Comparison of ENCODE assay signal across 8 cellular contexts in the genomic region with DNA sequence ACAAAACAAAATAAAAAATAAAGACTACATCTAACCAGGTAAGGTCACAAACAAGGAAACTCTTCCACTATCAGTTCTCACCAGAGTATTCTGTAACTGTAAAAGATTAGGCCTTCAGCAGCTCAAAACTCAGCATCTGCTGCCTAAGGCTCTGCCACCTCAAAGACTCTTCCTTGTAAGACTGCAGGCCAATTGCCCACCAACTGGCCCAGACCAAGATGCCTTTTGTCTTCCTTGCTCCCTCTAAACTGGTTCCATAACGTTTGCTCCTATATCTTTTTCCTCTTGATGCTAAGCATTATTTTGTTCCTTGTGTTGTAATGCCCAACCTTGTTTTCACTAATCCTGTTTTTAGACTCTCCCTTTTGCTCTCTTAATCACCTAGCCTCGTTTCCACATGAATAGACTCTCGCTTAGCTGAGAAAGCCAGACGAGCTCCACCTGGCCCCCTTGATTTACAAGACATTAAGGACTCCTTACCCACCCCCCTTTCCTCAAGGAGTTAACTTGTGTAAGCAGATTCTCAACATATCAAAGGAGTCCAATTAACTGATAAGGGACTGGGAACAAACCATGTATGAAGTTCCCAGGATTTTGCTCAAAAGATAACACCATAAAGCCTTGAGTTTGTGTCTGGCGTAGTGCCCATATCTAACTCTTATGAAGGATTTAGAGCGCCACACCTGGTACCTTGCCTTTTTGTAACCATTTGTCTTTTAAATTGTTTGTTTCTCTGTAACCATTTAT. TPM values are rescaled to one million over a fixed set of nuclear protein-coding genes. Genes with fewer than 3 reads are reported as not detected.
DNase-seq lines count a peak whose midpoint lies in the region; ATAC-seq and TF ChIP-seq lines count a peak whose summit lies in the region.

No MANE protein-coding gene starts in this region.

- H3K4me1 ChIP-seq in DND-41 (ENCODE audit: insufficient read depth, low read length) (peaks cover 40% of the 10 kb centered on the region), endocrine pancreas (ENCODE audit: control insufficient read depth, insufficient read depth, low read length) (no peaks in the 10 kb centered on the region)

- intact Hi-C loops in Calu3 (cut with micrococcal nuclease; ENCODE audit: unreplicated experiment) = no loop called here

- no peak overlapping the region for H3K27ac Mint-ChIP-seq in Calu3 (ENCODE audit: unreplicated experiment)

- BruUV-seq in Calu3 (replicated peaks; lab: Mats Ljungman, UMichigan) = no TSS peak

- H3K9me3 ChIP-seq in DND-41 (ENCODE audit: insufficient read depth, low read length, severe bottlenecking) = no peaks in the 10 kb centered on the region
- H3K9me3 ChIP-seq in endocrine pancreas (ENCODE audit: control insufficient read depth, low read length) = no peaks in the 10 kb centered on the region
- no peaks in the 10 kb centered on the region for H3K9me3 ChIP-seq in neural cell (ENCODE audit: low read length)

- H3K36me3 ChIP-seq in DND-41 (ENCODE audit: insufficient read depth, low read length) (peaks cover 38% of the 10 kb centered on the region), endocrine pancreas (ENCODE audit: control insufficient read depth, insufficient read depth, low read length) (no peaks in the 10 kb centered on the region), neural cell (ENCODE audit: insufficient read depth, low read length) (no peaks in the 10 kb centered on the region)

- no peaks in the 10 kb centered on the region for H3K27me3 ChIP-seq in DND-41 (ENCODE audit: insufficient read depth, low read length, poor library complexity)
- H3K27me3 ChIP-seq in endocrine pancreas (ENCODE audit: control insufficient read depth, insufficient read depth, low read length) = no peaks in the 10 kb centered on the region
- H3K27me3 ChIP-seq in neural cell (ENCODE audit: insufficient read depth, low read depth, low read length) = no peaks in the 10 kb centered on the region

- TF ChIP-seq EP300 in neural cell (conservative IDR thresholded peaks at IDR 0.05; ENCODE audit: poor library complexity, severe bottlenecking) = no peak

- peak overlapping the region; percentile 76 for H3K9ac ChIP-seq in DND-41 (ENCODE audit: low read depth, low read length)
- H3K9ac ChIP-seq in endocrine pancreas (ENCODE audit: control insufficient read depth, insufficient read depth, low read length) = no peak overlapping the region
- peak overlapping the region; percentile 82 for H3K9ac ChIP-seq in neural cell (ENCODE audit: low read length)

- H3K4me3 ChIP-seq in DND-41 (ENCODE audit: low read depth in 1 of 2, low read length in 2 of 2) (peak overlapping the region; percentile 64 to 73), endocrine pancreas (ENCODE audit: control insufficient read depth, insufficient read depth, low read length) (peak overlapping the region; percentile 74), neural cell (ENCODE audit: low read length) (peak overlapping the region; percentile 80)

- no peak overlapping the region for H3K4me3 Mint-ChIP-seq in Calu3 (ENCODE audit: low read depth, unreplicated experiment)

- H3K36me3 Mint-ChIP-seq in Calu3 (ENCODE audit: insufficient read depth, unreplicated experiment) = no peaks in the 10 kb centered on the region

- H4K20me1 ChIP-seq in DND-41 (ENCODE audit: insufficient read depth, low read length) (peaks cover 7% of the 10 kb centered on the region; the same call in 1 of the 2 replicates), neural cell (ENCODE audit: insufficient read depth) (no peaks in the 10 kb centered on the region)

- H3K4me2 ChIP-seq in DND-41 (ENCODE audit: insufficient read depth, low read length) (peak overlapping the region; percentile 90), neural cell (ENCODE audit: low read length) (peak overlapping the region; percentile 46)

- H2AFZ ChIP-seq in DND-41 (ENCODE audit: low read depth, low read length) (no peak overlapping the region), neural cell (ENCODE audit: low read depth, low read length) (no peak overlapping the region)

- H3K9me2 ChIP-seq in neural cell (ENCODE audit: insufficient read depth, low read length) = no peaks in the 10 kb centered on the region

- no peaks in the 10 kb centered on the region for H3F3A ChIP-seq in neural cell (ENCODE audit: insufficient read depth, low read length, poor library complexity, severe bottlenecking)

- ATAC-seq in DND-41 (ENCODE audit: insufficient read depth, low read depth) = no peak

- DNase-seq in DND-41 = no peak
- peak; percentile 78 for DNase-seq in NCI-H82 (lab: John Stamatoyannopoulos, UW)
- no peak for DNase-seq in substantia nigra (lab: John Stamatoyannopoulos, UW)
- DNase-seq in Calu3 = no peak
- DNase-seq in stimulated activated CD4-positive, alpha-beta T cell treated with anti-CD3 and anti-CD28 coated beads, Interleukin-15, amount 100 ng/mL, for 24 hours = no peak
- DNase-seq in amygdala (lab: John Stamatoyannopoulos, UW) = no peak

- no peak for TF ChIP-seq RAD21 in neural cell (conservative IDR thresholded peaks at IDR 0.05)

- no peaks in the 10 kb centered on the region for H3K27me3 Mint-ChIP-seq in Calu3 (ENCODE audit: unreplicated experiment)

- peak overlapping the region; percentile 39; the same call in 1 of the 2 replicates for H3K27ac ChIP-seq in DND-41 (ENCODE audit: low read length)
- H3K27ac ChIP-seq in neural cell (ENCODE audit: low read length) = peak overlapping the region; percentile 85
- no peak overlapping the region for H3K27ac ChIP-seq in substantia nigra (ENCODE audit: low read depth, low read length, poor library complexity, severe bottlenecking)

- TF ChIP-seq CTCF in DND-41 (IDR thresholded peaks at IDR 0.05; ENCODE audit: borderline replicate concordance, extremely low read depth, low read length, poor library complexity, severe bottlenecking) (no peak), neural cell (IDR thresholded peaks at IDR 0.05; ENCODE audit: poor library complexity, severe bottlenecking) (peak; percentile 40), Calu3 (IDR thresholded peaks at IDR 0.05; ENCODE audit: unreplicated experiment) (no peak)

- H3K9me3 Mint-ChIP-seq in Calu3 (ENCODE audit: low read depth, unreplicated experiment) = peaks cover 22% of the 10 kb centered on the region

- no peaks in the 10 kb centered on the region for H3K4me1 Mint-ChIP-seq in Calu3 (ENCODE audit: low read depth, unreplicated experiment)

- H3K79me2 ChIP-seq in DND-41 (ENCODE audit: insufficient read depth, low read length) (peaks cover 65% of the 10 kb centered on the region), neural cell (replicated peaks; ENCODE audit: insufficient read depth, low read length) (peaks cover 32% of the 10 kb centered on the region)

- CTCF ChIA-PET in Calu3 (lab: Charles Lee) = no interaction called here

TF ChIP-seq in neural cell, 6 proteins besides CTCF, POLR2A, EP300 and RAD21:
- TF ChIP-seq SMC3 (conservative IDR thresholded peaks at IDR 0.05; ENCODE audit: poor library complexity) (no peak), MXI1 (conservative IDR thresholded peaks at IDR 0.05; ENCODE audit: poor library complexity, severe bottlenecking) (no peak), REST (IDR thresholded peaks at IDR 0.05; ENCODE audit: borderline replicate concordance) (no peak), POLR2AphosphoS5 (IDR thresholded peaks at IDR 0.05) (no peak), EZH2 (IDR thresholded peaks at IDR 0.05; ENCODE audit: borderline replicate concordance, insufficient read depth, low read length, poor library complexity, severe bottlenecking) (no peak), TAF1 (IDR thresholded peaks at IDR 0.05; ENCODE audit: low read depth) (no peak)

RNA-seq across cellular contexts. Expression of gene ZNF814, which starts 1.5 kb away (rescaled TPM):
- polyA plus RNA-seq in neural cell = 12.4 and 17.7 TPM in 2 replicates
- polyA minus RNA-seq in neural cell = 32.4 and 36.3 TPM in 2 replicates
- 6.8 and 8.7 TPM in 2 replicates for total RNA-seq in Calu3 (2022)

RNA-seq across cellular contexts. Expression of gene ZNF417, which starts 29.0 kb away (rescaled TPM):
- 21.7 and 25.0 TPM in 2 replicates for polyA plus RNA-seq in neural cell
- 47.2 and 50.7 TPM in 2 replicates for polyA minus RNA-seq in neural cell
- 14.9 and 17.2 TPM in 2 replicates for total RNA-seq in Calu3 (2022)

RNA-seq across cellular contexts. Expression of gene ZNF587, which starts 37.7 kb away (rescaled TPM):
- polyA plus RNA-seq in neural cell = 16.8 and 23.3 TPM in 2 replicates
- 62.4 and 65.0 TPM in 2 replicates for polyA minus RNA-seq in neural cell
- 111 and 113 TPM in 2 replicates for total RNA-seq in Calu3 (2022)

RNA-seq across cellular contexts. Expression of gene ZNF418, which starts 47.8 kb away (rescaled TPM):
- polyA plus RNA-seq in neural cell = 19.7 and 27.6 TPM in 2 replicates
- 53.1 and 61.6 TPM in 2 replicates for polyA minus RNA-seq in neural cell
- 2.1 and 2.3 TPM in 2 replicates for total RNA-seq in Calu3 (2022)

RNA-seq across cellular contexts. Expression of gene ZNF587B, which starts 57.3 kb away (rescaled TPM):
- 5.7 and 6.7 TPM in 2 replicates for polyA plus RNA-seq in neural cell
- 26.3 and 27.4 TPM in 2 replicates for polyA minus RNA-seq in neural cell
- total RNA-seq in Calu3 (2022) = 31.1 and 31.6 TPM in 2 replicates
